Comparison of ENCODE assay signal across 8 cellular contexts in genomic region chr5:159330131-159330530, GRCh38. TPM values are rescaled to one million over a fixed set of nuclear protein-coding genes. Genes with fewer than 3 reads are reported as not detected.
DNase-seq lines count a peak whose midpoint lies in the region; ATAC-seq and TF ChIP-seq lines count a peak whose summit lies in the region.

Gene IL12B (minus strand): TSS chr5:159330487. CDS start chr5:159326782, 3,705 bp downstream.

- H3K27ac ChIP-seq in A673 (ENCODE audit: low read depth, low read length, poor library complexity, severe bottlenecking): no peak within 1 kb of the TSS

- DNase-seq in A673 (ENCODE audit: low spot score): no peak
- DNase-seq in H7: no peak
- no peak for DNase-seq in activated naive CD8-positive, alpha-beta T cell treated with anti-CD3 and anti-CD28 coated beads, Interleukin-2, amount 10 ng/mL, durations not matched to agents 7 days and 5 days
- DNase-seq in kidney tubule cell (ENCODE audit: low spot score): peak; percentile 42
- DNase-seq in posterior vena cava (ENCODE audit: low spot score): no peak
- DNase-seq in sciatic nerve (ENCODE audit: low spot score): no peak
- DNase-seq in HuH-7 (ENCODE audit: low spot score): no peak
- no peak for DNase-seq in middle frontal gyrus (ENCODE audit: extremely low spot score, low spot score)

- H3K36me3 ChIP-seq in A673 (ENCODE audit: insufficient read depth, low read length, poor library complexity, severe bottlenecking) (no peaks in the 10 kb centered on the region), H7 (replicated peaks; ENCODE audit: control insufficient read depth, insufficient read depth, low read length) (no peaks in the 10 kb centered on the region)

- no TSS peak for BruUV-seq in A673 (replicated peaks; lab: Mats Ljungman, UMichigan)

- H3K4me3 ChIP-seq in A673 (ENCODE audit: low read depth, low read length, poor library complexity, severe bottlenecking): peak within 1 kb of the TSS; percentile 48
- peak within 1 kb of the TSS; percentile 51; the same call in 1 of the 2 replicates for H3K4me3 ChIP-seq in H7 (ENCODE audit: insufficient read depth, low read depth, low read length)

- intact Hi-C loops in A673 (cut with micrococcal nuclease; ENCODE audit: unreplicated experiment): loop anchor here (10.0 kb wide), 1 partner anchor 635 kb away; no protein-coding TSS in a partner anchor
- intact Hi-C loops in posterior vena cava (cut with DNase I): no loop called here
- intact Hi-C loops in sciatic nerve (cut with DNase I): no loop called here

- CTCF ChIA-PET in A673 (lab: Charles Lee): no interaction called here

- TF ChIP-seq CTCF in A673 (conservative IDR thresholded peaks at IDR 0.05; ENCODE audit: low read depth, low read length): no peak

- H3K27me3 Mint-ChIP-seq in activated naive CD8-positive, alpha-beta T cell treated with anti-CD3 and anti-CD28 coated beads, Interleukin-2, amount 10 ng/mL, durations not matched to agents 7 days and 5 days: peaks cover 38% of the 10 kb centered on the region

- no peak for ATAC-seq in activated naive CD8-positive, alpha-beta T cell treated with anti-CD3 and anti-CD28 coated beads, Interleukin-2, amount 10 ng/mL, durations not matched to agents 7 days and 5 days (ENCODE audit: low read depth)
- no peak for ATAC-seq in sciatic nerve

- peaks cover 8% of the 10 kb centered on the region for H3K4me1 Mint-ChIP-seq in activated naive CD8-positive, alpha-beta T cell treated with anti-CD3 and anti-CD28 coated beads, Interleukin-2, amount 10 ng/mL, durations not matched to agents 7 days and 5 days

- no peaks in the 10 kb centered on the region for H3K36me3 Mint-ChIP-seq in activated naive CD8-positive, alpha-beta T cell treated with anti-CD3 and anti-CD28 coated beads, Interleukin-2, amount 10 ng/mL, durations not matched to agents 7 days and 5 days

- peak within 1 kb of the TSS; percentile 68 for H3K4me3 Mint-ChIP-seq in activated naive CD8-positive, alpha-beta T cell treated with anti-CD3 and anti-CD28 coated beads, Interleukin-2, amount 10 ng/mL, durations not matched to agents 7 days and 5 days

- H3K27ac Mint-ChIP-seq in activated naive CD8-positive, alpha-beta T cell treated with anti-CD3 and anti-CD28 coated beads, Interleukin-2, amount 10 ng/mL, durations not matched to agents 7 days and 5 days: no peak within 1 kb of the TSS

- POLR2A ChIA-PET in A673 (lab: Charles Lee; ENCODE audit: low non-redundant PET): no interaction called here
- POLR2A ChIA-PET in activated naive CD8-positive, alpha-beta T cell treated with anti-CD3 and anti-CD28 coated beads, Interleukin-2, amount 10 ng/mL, durations not matched to agents 7 days and 5 days (lab: Charles Lee): no interaction called here

- peaks cover 6% of the 10 kb centered on the region for H3K27me3 ChIP-seq in A673 (replicated peaks; ENCODE audit: insufficient read depth, low read depth, low read length, poor library complexity)
- no peaks in the 10 kb centered on the region for H3K27me3 ChIP-seq in H7 (ENCODE audit: control insufficient read depth, insufficient read depth, low read length)

- H3K9me3 Mint-ChIP-seq in activated naive CD8-positive, alpha-beta T cell treated with anti-CD3 and anti-CD28 coated beads, Interleukin-2, amount 10 ng/mL, durations not matched to agents 7 days and 5 days: no peaks in the 10 kb centered on the region

- H3K4me1 ChIP-seq in A673 (ENCODE audit: insufficient read depth, low read length, poor library complexity, severe bottlenecking): no peaks in the 10 kb centered on the region

- H3K9me3 ChIP-seq in A673 (ENCODE audit: low read depth, low read length, poor library complexity, severe bottlenecking): no peaks in the 10 kb centered on the region

RNA-seq across cellular contexts. Expression of gene IL12B, which starts in this region (rescaled TPM):
- not detected in 2 replicates for total RNA-seq in A673 (2021)
- total RNA-seq in H7 (2014; rRNA removed; shearing (Covaris generic)): not detected in 2 replicates
- total RNA-seq in activated naive CD8-positive, alpha-beta T cell treated with anti-CD3 and anti-CD28 coated beads, Interleukin-2, amount 10 ng/mL, durations not matched to agents 7 days and 5 days: not detected
- not detected for total RNA-seq in posterior vena cava
- total RNA-seq in sciatic nerve: not detected
